ENCODE assay signal across 39 cellular contexts in genomic region chr2:48812376-48812775, GRCh38. TPM values are rescaled to one million over a fixed set of nuclear protein-coding genes. Genes with fewer than 3 reads are reported as not detected.
"Had no signal": no experiment of that assay in that cellular context is flagged by ENCODE, and none has a peak within 500 bp of the region (broad histone marks: within the 10 kb centered on the region; RNA-seq: fewer than 3 reads in every experiment).

No MANE protein-coding gene starts in this region.

- H3K9me3 ChIP-seq: ascending aorta, breast epithelium, esophagus squamous epithelium, gastroesophageal sphincter, heart right ventricle had no signal

- DNase-seq: activated CD4-positive, alpha-beta memory T cell treated with anti-CD3 and anti-CD28 coated beads for 36 hours; activated CD4-positive, alpha-beta T cell treated with anti-CD3 and anti-CD28 coated beads for 36 hours; activated CD4-positive, alpha-beta T cell treated with anti-CD3 and anti-CD28 coated beads, Interleukin-2, amount 10 ng/mL, durations not matched to agents 24 days and 14 days; activated CD4-positive, CD25-positive, alpha-beta regulatory T cell; activated CD4-positive, CD25-positive, alpha-beta regulatory T cell treated with anti-CD3 and anti-CD28 coated beads, Interleukin-2, amount 50 U/mL, for 72 hours; activated CD8-positive, alpha-beta memory T cell treated with anti-CD3 and anti-CD28 coated beads, Interleukin-2, amount 10 ng/mL, durations not matched to agents 7 days and 5 days; activated CD8-positive, alpha-beta memory T cell treated with anti-CD3 and anti-CD28 coated beads, Interleukin-2, amount 50 U/mL, for 4 hours; activated CD8-positive, alpha-beta T cell treated with anti-CD3 and anti-CD28 coated beads, Interleukin-2, amount 10 ng/mL, durations not matched to agents 7 days and 5 days; activated gamma-delta T cell; activated naive CD4-positive, alpha-beta T cell; activated naive CD4-positive, alpha-beta T cell treated with anti-CD3 and anti-CD28 coated beads, Interleukin-2, amount 10 ng/mL, durations not matched to agents 7 days and 5 days; activated naive CD8-positive, alpha-beta T cell treated with anti-CD3 and anti-CD28 coated beads, Interleukin-2, amount 10 ng/mL, durations not matched to agents 7 days and 5 days; activated T-cell treated with anti-CD3 and anti-CD28 coated beads, Interleukin-2, amount 50 U/mL, for 1 hour; activated T-cell treated with anti-CD3 and anti-CD28 coated beads, Interleukin-2, amount 50 U/mL, for 48 hours; effector CD4-positive, alpha-beta T cell; effector memory CD8-positive, alpha-beta T cell; esophagus squamous epithelium; foreskin melanocyte; heart right ventricle; T-helper 1 cell; T-helper 17 cell; T1000; WERI-Rb-1 had no signal

- H3K9me3 Mint-ChIP-seq: activated CD4-positive, alpha-beta memory T cell treated with anti-CD3 and anti-CD28 coated beads for 36 hours; activated CD4-positive, alpha-beta T cell treated with anti-CD3 and anti-CD28 coated beads, Interleukin-2, amount 10 ng/mL, durations not matched to agents 24 days and 14 days; activated naive CD4-positive, alpha-beta T cell treated with anti-CD3 and anti-CD28 coated beads, Interleukin-2, amount 10 ng/mL, durations not matched to agents 7 days and 5 days; activated naive CD4-positive, alpha-beta T cell treated with anti-CD3 and anti-CD28 coated beads, Interleukin-2, amount 50 U/mL, for 72 hours; activated naive CD8-positive, alpha-beta T cell treated with anti-CD3 and anti-CD28 coated beads, Interleukin-2, amount 10 ng/mL, durations not matched to agents 7 days and 5 days; central memory CD8-positive, alpha-beta T cell; dendritic cell treated with granulocyte-macrophage colony-stimulating factor and Interleukin-4, amounts not matched to agents 40 ng/mL and 50 ng/mL, for 4 days; effector memory CD8-positive, alpha-beta T cell; T-helper 2 cell treated with Interferon-gamma antibody and Interleukin-4, amounts not matched to agents 5 μg/mL and 100 μg/mL, for 36 hours had no signal

- H3K36me3 Mint-ChIP-seq: activated CD4-positive, alpha-beta memory T cell treated with anti-CD3 and anti-CD28 coated beads for 36 hours; activated CD8-positive, alpha-beta memory T cell treated with anti-CD3 and anti-CD28 coated beads, Interleukin-2, amount 10 ng/mL, durations not matched to agents 7 days and 5 days; activated naive CD4-positive, alpha-beta T cell treated with anti-CD3 and anti-CD28 coated beads, Interleukin-2, amount 10 ng/mL, durations not matched to agents 7 days and 5 days; activated naive CD4-positive, alpha-beta T cell treated with anti-CD3 and anti-CD28 coated beads, Interleukin-2, amount 50 U/mL, for 72 hours; activated naive CD8-positive, alpha-beta T cell treated with anti-CD3 and anti-CD28 coated beads, Interleukin-2, amount 10 ng/mL, durations not matched to agents 7 days and 5 days; brain had no signal

- ATAC-seq: activated CD4-positive, alpha-beta T cell treated with anti-CD3 and anti-CD28 coated beads for 36 hours; activated CD8-positive, alpha-beta memory T cell treated with anti-CD3 and anti-CD28 coated beads, Interleukin-2, amount 10 ng/mL, durations not matched to agents 7 days and 5 days; activated CD8-positive, alpha-beta T cell treated with anti-CD3 and anti-CD28 coated beads, Interleukin-2, amount 10 ng/mL, durations not matched to agents 7 days and 5 days; activated naive CD4-positive, alpha-beta T cell treated with anti-CD3 and anti-CD28 coated beads, Interleukin-2, amount 50 U/mL, for 72 hours; effector memory CD8-positive, alpha-beta T cell; gastroesophageal sphincter; heart right ventricle; T-helper 17 cell had no signal

- H3K4me3 ChIP-seq: ascending aorta, breast epithelium, cardiac muscle cell, coronary artery, esophagus squamous epithelium, gastroesophageal sphincter, heart right ventricle had no signal

- H3K27ac Mint-ChIP-seq: activated CD4-positive, alpha-beta memory T cell treated with anti-CD3 and anti-CD28 coated beads for 36 hours; activated CD4-positive, alpha-beta T cell treated with anti-CD3 and anti-CD28 coated beads for 36 hours; activated CD4-positive, alpha-beta T cell treated with anti-CD3 and anti-CD28 coated beads, Interleukin-2, amount 10 ng/mL, durations not matched to agents 24 days and 14 days; activated CD8-positive, alpha-beta memory T cell treated with anti-CD3 and anti-CD28 coated beads, Interleukin-2, amount 10 ng/mL, durations not matched to agents 7 days and 5 days; activated CD8-positive, alpha-beta T cell treated with anti-CD3 and anti-CD28 coated beads, Interleukin-2, amount 10 ng/mL, durations not matched to agents 7 days and 5 days; activated naive CD4-positive, alpha-beta T cell treated with anti-CD3 and anti-CD28 coated beads, Interleukin-2, amount 10 ng/mL, durations not matched to agents 7 days and 5 days; activated naive CD4-positive, alpha-beta T cell treated with anti-CD3 and anti-CD28 coated beads, Interleukin-2, amount 50 U/mL, for 72 hours; activated naive CD8-positive, alpha-beta T cell treated with anti-CD3 and anti-CD28 coated beads, Interleukin-2, amount 10 ng/mL, durations not matched to agents 7 days and 5 days; brain; dendritic cell treated with granulocyte-macrophage colony-stimulating factor and Interleukin-4, amounts not matched to agents 40 ng/mL and 50 ng/mL, for 4 days; effector memory CD8-positive, alpha-beta T cell; T-helper 17 cell; T-helper 2 cell treated with Interferon-gamma antibody and Interleukin-4, amounts not matched to agents 5 μg/mL and 100 μg/mL, for 36 hours had no signal

- H3K36me3 ChIP-seq: ascending aorta, breast epithelium, cardiac muscle cell, esophagus squamous epithelium, gastroesophageal sphincter, heart right ventricle, WERI-Rb-1 had no signal

- H3K27me3 Mint-ChIP-seq: activated CD4-positive, alpha-beta memory T cell treated with anti-CD3 and anti-CD28 coated beads for 36 hours; activated CD4-positive, alpha-beta T cell treated with anti-CD3 and anti-CD28 coated beads, Interleukin-2, amount 10 ng/mL, durations not matched to agents 24 days and 14 days; activated CD8-positive, alpha-beta memory T cell treated with anti-CD3 and anti-CD28 coated beads, Interleukin-2, amount 10 ng/mL, durations not matched to agents 7 days and 5 days; activated naive CD4-positive, alpha-beta T cell treated with anti-CD3 and anti-CD28 coated beads, Interleukin-2, amount 10 ng/mL, durations not matched to agents 7 days and 5 days; central memory CD8-positive, alpha-beta T cell; effector memory CD8-positive, alpha-beta T cell had no signal

- H3K27ac ChIP-seq: ascending aorta, breast epithelium, cardiac muscle cell, coronary artery, epithelial cell of prostate, esophagus squamous epithelium, gastroesophageal sphincter, heart right ventricle, WERI-Rb-1 had no signal

- H3K27me3 ChIP-seq: ascending aorta, breast epithelium, cardiac muscle cell, esophagus squamous epithelium, gastroesophageal sphincter, heart right ventricle had no signal

- FAIRE-seq: endometrium, endothelial cell of umbilical vein had no signal

- H3K4me1 Mint-ChIP-seq: activated CD4-positive, alpha-beta T cell treated with anti-CD3 and anti-CD28 coated beads for 36 hours; activated CD4-positive, alpha-beta T cell treated with anti-CD3 and anti-CD28 coated beads, Interleukin-2, amount 10 ng/mL, durations not matched to agents 24 days and 14 days; activated CD8-positive, alpha-beta memory T cell treated with anti-CD3 and anti-CD28 coated beads, Interleukin-2, amount 10 ng/mL, durations not matched to agents 7 days and 5 days; activated naive CD4-positive, alpha-beta T cell treated with anti-CD3 and anti-CD28 coated beads, Interleukin-2, amount 10 ng/mL, durations not matched to agents 7 days and 5 days; activated naive CD8-positive, alpha-beta T cell treated with anti-CD3 and anti-CD28 coated beads, Interleukin-2, amount 10 ng/mL, durations not matched to agents 7 days and 5 days; brain; central memory CD8-positive, alpha-beta T cell; T-helper 17 cell had no signal

- H3K4me3 Mint-ChIP-seq: activated CD4-positive, alpha-beta memory T cell treated with anti-CD3 and anti-CD28 coated beads for 36 hours; activated CD4-positive, alpha-beta T cell treated with anti-CD3 and anti-CD28 coated beads for 36 hours; activated CD4-positive, alpha-beta T cell treated with anti-CD3 and anti-CD28 coated beads, Interleukin-2, amount 10 ng/mL, durations not matched to agents 24 days and 14 days; activated CD8-positive, alpha-beta memory T cell treated with anti-CD3 and anti-CD28 coated beads, Interleukin-2, amount 10 ng/mL, durations not matched to agents 7 days and 5 days; activated CD8-positive, alpha-beta T cell treated with anti-CD3 and anti-CD28 coated beads, Interleukin-2, amount 10 ng/mL, durations not matched to agents 7 days and 5 days; activated naive CD4-positive, alpha-beta T cell treated with anti-CD3 and anti-CD28 coated beads, Interleukin-2, amount 10 ng/mL, durations not matched to agents 7 days and 5 days; activated naive CD8-positive, alpha-beta T cell treated with anti-CD3 and anti-CD28 coated beads, Interleukin-2, amount 10 ng/mL, durations not matched to agents 7 days and 5 days; brain; central memory CD8-positive, alpha-beta T cell; dendritic cell treated with granulocyte-macrophage colony-stimulating factor and Interleukin-4, amounts not matched to agents 40 ng/mL and 50 ng/mL, for 4 days; effector memory CD8-positive, alpha-beta T cell; T-helper 17 cell; T-helper 2 cell treated with Interferon-gamma antibody and Interleukin-4, amounts not matched to agents 5 μg/mL and 100 μg/mL, for 36 hours had no signal

- H3K4me1 ChIP-seq: ascending aorta, breast epithelium, esophagus squamous epithelium, gastroesophageal sphincter, heart right ventricle had no signal

RNA-seq across cellular contexts. Expression of gene LHCGR, which starts 56.9 kb away (rescaled TPM):
- total RNA-seq: activated CD4-positive, alpha-beta memory T cell treated with anti-CD3 and anti-CD28 coated beads for 36 hours; activated CD4-positive, alpha-beta T cell treated with anti-CD3 and anti-CD28 coated beads for 36 hours; activated CD4-positive, alpha-beta T cell treated with anti-CD3 and anti-CD28 coated beads, Interleukin-2, amount 10 ng/mL, durations not matched to agents 24 days and 14 days; activated CD8-positive, alpha-beta memory T cell treated with anti-CD3 and anti-CD28 coated beads for 36 hours; activated CD8-positive, alpha-beta memory T cell treated with anti-CD3 and anti-CD28 coated beads, Interleukin-2, amount 10 ng/mL, durations not matched to agents 7 days and 5 days; activated CD8-positive, alpha-beta T cell treated with anti-CD3 and anti-CD28 coated beads, Interleukin-2, amount 10 ng/mL, durations not matched to agents 7 days and 5 days; activated naive CD4-positive, alpha-beta T cell treated with anti-CD3 and anti-CD28 coated beads, Interleukin-2, amount 50 U/mL, for 72 hours; activated naive CD8-positive, alpha-beta T cell treated with anti-CD3 and anti-CD28 coated beads, Interleukin-2, amount 10 ng/mL, durations not matched to agents 7 days and 5 days; ascending aorta; endothelial cell of umbilical vein; fibroblast of lung; fibroblast of villous mesenchyme; T-helper 17 cell had no signal
